Comparison of ENCODE assay signal across 8 cellular contexts in the genomic region with DNA sequence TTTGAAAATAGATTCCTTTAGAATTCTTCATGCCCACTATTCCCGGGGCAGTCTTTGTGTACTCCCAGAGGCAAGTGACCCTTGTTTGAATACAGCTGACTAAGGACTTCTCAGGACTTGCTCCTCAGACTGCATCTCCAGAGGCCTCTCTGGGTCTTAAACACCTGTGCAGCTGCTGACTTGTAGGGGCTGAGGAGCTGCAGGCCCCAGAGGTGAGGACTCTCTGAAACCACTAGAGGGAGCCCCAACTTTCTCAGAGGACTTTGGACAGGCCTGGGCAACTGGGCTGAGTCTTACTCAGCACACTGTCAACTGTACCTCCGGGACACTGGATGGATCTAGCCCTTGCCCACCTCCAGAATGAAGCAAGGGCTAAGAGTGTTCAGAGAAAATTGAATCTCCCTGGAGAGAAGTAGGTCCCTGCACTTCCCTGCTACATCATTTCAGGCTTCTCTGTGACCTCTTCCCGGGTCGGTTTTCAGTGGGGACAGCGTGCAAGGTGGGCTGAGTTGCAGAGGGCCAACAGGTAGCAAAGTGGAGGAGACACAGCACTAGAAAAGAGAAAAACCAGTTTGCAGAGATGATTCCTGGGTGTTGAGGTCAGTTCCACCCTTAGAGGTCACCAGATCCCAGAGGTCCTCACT.
DNase-seq lines count a peak whose midpoint lies in the region; ATAC-seq and FAIRE-seq lines count a peak whose summit lies in the region.

No MANE protein-coding gene starts in this region.

- H3K4me1 Mint-ChIP-seq in naive B cell, result peaks cover 0 to 3% (median 2%) of the 10 kb centered on the region in 3 donors

- peaks cover 0 to 3% (median 0%) of the 10 kb centered on the region in 7 donors for H3K9me3 Mint-ChIP-seq in naive B cell

- peaks cover 10 to 30% of the 10 kb centered on the region in 2 donors for H3K36me3 Mint-ChIP-seq in naive B cell

- ATAC-seq in GM21825 (IDR thresholded peaks at IDR 0.05; ENCODE audit: unreplicated experiment) (peak; percentile 97), naive B cell (ENCODE audit: low read depth in 2 of 2) (peak; percentile 34 to 40)

- H3K27me3 Mint-ChIP-seq in naive B cell, result no peaks in the 10 kb centered on the region

- DNase-seq in stimulated activated CD4-positive, alpha-beta T cell treated with anti-CD3 and anti-CD28 coated beads, Interleukin-1b, Interleukin-23, amount 100 ng/mL, for 48 hours, result peak; percentile 19
- no peak for DNase-seq in stimulated activated CD4-positive, alpha-beta T cell treated with anti-CD3 and anti-CD28 coated beads, Interleukin-12 subunit alpha, Interleukin-12 subunit beta, amount 100 ng/mL, for 4 hours
- DNase-seq in HT1080 (ENCODE audit: low read depth), result peak; percentile 61
- peak; percentile 18 for DNase-seq in RCC 7860 (ENCODE audit: low spot score)
- peak; percentile 65 for DNase-seq in dermis blood vessel endothelial cell
- no peak for DNase-seq in naive B cell
- DNase-seq in GM19240 (ENCODE audit: insufficient read length, low spot score), result no peak

- FAIRE-seq in RCC 7860 (lab: Jason Lieb, UNC), result no peak

- H3K27ac Mint-ChIP-seq in naive B cell, result no peak overlapping the region

- no peak overlapping the region for H3K4me3 Mint-ChIP-seq in naive B cell

Comparison
In these comparisons a context has a peak if more than half of its experiments do, and no peak if none do; other contexts are left out.
1. DNase-seq: peak in stimulated activated CD4-positive, alpha-beta T cell treated with anti-CD3 and anti-CD28 coated beads, Interleukin-1b, Interleukin-23, amount 100 ng/mL, for 48 hours (single experiment), HT1080 (single experiment), RCC 7860 (single experiment) and dermis blood vessel endothelial cell (single experiment); none in stimulated activated CD4-positive, alpha-beta T cell treated with anti-CD3 and anti-CD28 coated beads, Interleukin-12 subunit alpha, Interleukin-12 subunit beta, amount 100 ng/mL, for 4 hours (single experiment), naive B cell (single experiment) and GM19240 (single experiment).